Comparison of ENCODE assay signal across 13 cellular contexts in the genomic region with DNA sequence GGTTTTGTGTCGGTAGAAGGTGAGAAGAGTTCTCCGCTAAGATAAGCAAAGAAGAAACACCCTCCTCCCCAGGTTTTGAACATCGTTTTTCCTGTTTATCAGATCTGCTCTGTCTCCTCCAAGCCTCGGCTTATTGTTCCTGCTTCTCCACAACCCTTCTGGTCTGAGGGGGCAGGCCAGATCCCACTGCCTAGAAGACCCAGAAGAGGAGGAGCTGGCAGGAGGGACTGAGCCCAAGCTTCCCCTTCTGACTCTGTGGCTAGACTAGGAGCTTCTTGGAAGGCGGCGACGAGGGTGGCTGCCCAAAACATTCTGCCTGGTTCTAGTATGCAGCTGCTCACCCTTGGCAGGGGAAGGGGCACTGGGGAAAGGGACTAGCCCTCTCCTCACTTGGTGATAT. TPM values are rescaled to one million over a fixed set of nuclear protein-coding genes. Genes with fewer than 3 reads are reported as not detected.
DNase-seq lines count a peak whose midpoint lies in the region; TF ChIP-seq lines count a peak whose summit lies in the region.
"Had no signal": no experiment of that assay in that cellular context is flagged by ENCODE, and none has a peak within 500 bp of the region (broad histone marks: within the 10 kb centered on the region; RNA-seq: fewer than 3 reads in every experiment).

No MANE protein-coding gene starts in this region.

- H4K20me1 ChIP-seq in H9 (ENCODE audit: control insufficient read depth, insufficient read depth, insufficient read length) = no peaks in the 10 kb centered on the region

- no peak overlapping the region for H2BK15ac ChIP-seq in H9 (ENCODE audit: low read depth, low read length)

- H3K4me3 ChIP-seq in SK-N-MC = no peak overlapping the region
- H3K4me3 ChIP-seq in fibroblast of mammary gland (ENCODE audit: control insufficient read depth, low read depth, low read length) = peak overlapping the region; percentile 65
- peak overlapping the region; percentile 82 for H3K4me3 ChIP-seq in skeletal muscle satellite cell (ENCODE audit: low read length)

- no peak overlapping the region for H3T11ph ChIP-seq in H9 (ENCODE audit: low read length)

- H3K79me2 ChIP-seq in H9 (ENCODE audit: insufficient read depth, low read length) = no peaks in the 10 kb centered on the region

- H3K9me3 ChIP-seq in SK-N-MC (ENCODE audit: low read depth, low read length) (no peaks in the 10 kb centered on the region), skeletal muscle satellite cell (replicated peaks; ENCODE audit: low read length) (no peaks in the 10 kb centered on the region), H9 (ENCODE audit: control insufficient read depth, low read depth, low read length) (no peaks in the 10 kb centered on the region)

- H3K27ac Mint-ChIP-seq in T-helper 1 cell treated with Interleukin-12 subunit alpha and Interleukin-12 subunit beta and Interleukin-4 antibody, amounts not matched to agents 30 μg/mL and 1 μg/mL, for 36 hours = peak overlapping the region; percentile 26
- H3K27ac Mint-ChIP-seq in H9 = no peak overlapping the region

- H3K4me2 ChIP-seq in skeletal muscle satellite cell (ENCODE audit: low read length) = peak overlapping the region; percentile 97
- no peak overlapping the region for H3K4me2 ChIP-seq in H9 (ENCODE audit: insufficient read depth, insufficient read length, low read length)

- H3K14ac ChIP-seq in H9 (ENCODE audit: insufficient read depth, low read length) = no peak overlapping the region

- peaks cover 35% of the 10 kb centered on the region for H3K4me1 Mint-ChIP-seq in T-helper 1 cell treated with Interleukin-12 subunit alpha and Interleukin-12 subunit beta and Interleukin-4 antibody, amounts not matched to agents 30 μg/mL and 1 μg/mL, for 36 hours (ENCODE audit: low read depth)
- H3K4me1 Mint-ChIP-seq in H9 = peaks cover 8 to 28% of the 10 kb centered on the region in 2 experiments

- no peak overlapping the region for H2BK120ac ChIP-seq in H9 (ENCODE audit: low read depth, low read length, poor library complexity, severe bottlenecking)

- no peak overlapping the region for H3K56ac ChIP-seq in H9 (ENCODE audit: insufficient read length, low read depth, low read length)

- no peak overlapping the region for H2AK5ac ChIP-seq in H9 (ENCODE audit: insufficient read length, low read length)

- no peak overlapping the region for H2BK5ac ChIP-seq in H9 (ENCODE audit: insufficient read length, low read length)

- H3K36me3 ChIP-seq in SK-N-MC (ENCODE audit: insufficient read depth, low read length) (peaks cover 14% of the 10 kb centered on the region), skeletal muscle satellite cell (ENCODE audit: insufficient read depth, low read length) (no peaks in the 10 kb centered on the region)

- H3K27me3 Mint-ChIP-seq in T-helper 1 cell treated with Interleukin-12 subunit alpha and Interleukin-12 subunit beta and Interleukin-4 antibody, amounts not matched to agents 30 μg/mL and 1 μg/mL, for 36 hours (ENCODE audit: low read depth) = peaks cover 96% of the 10 kb centered on the region
- peaks cover 100% of the 10 kb centered on the region for H3K27me3 Mint-ChIP-seq in H9 (ENCODE audit: low read depth)

- no peak overlapping the region for H2BK20ac ChIP-seq in H9 (ENCODE audit: low read depth, low read length, poor library complexity, severe bottlenecking)

- H3K79me1 ChIP-seq in H9 (ENCODE audit: insufficient read depth, low read depth, low read length, poor library complexity, severe bottlenecking) = no peaks in the 10 kb centered on the region

- H3K4me1 ChIP-seq in skeletal muscle satellite cell (ENCODE audit: control insufficient read depth, insufficient read depth, low read length) = peaks cover 22% of the 10 kb centered on the region
- no peaks in the 10 kb centered on the region for H3K4me1 ChIP-seq in H9 (ENCODE audit: insufficient read depth, low read length)

- no peak overlapping the region for H2BK12ac ChIP-seq in H9 (ENCODE audit: insufficient read length, low read depth, low read length)

- H3K27me3 ChIP-seq in skeletal muscle satellite cell (ENCODE audit: control insufficient read depth, insufficient read depth, low read length) = no peaks in the 10 kb centered on the region
- peaks cover 99% of the 10 kb centered on the region for H3K27me3 ChIP-seq in H9 (ENCODE audit: insufficient read depth, low read length)

- no peaks in the 10 kb centered on the region for H3K23me2 ChIP-seq in H9 (ENCODE audit: insufficient read length, low read depth, low read length, poor library complexity, severe bottlenecking)

- H3K27ac ChIP-seq in SK-N-MC (no peak overlapping the region), H9 (ENCODE audit: insufficient read length, low read depth, low read length) (no peak overlapping the region)
- H3K27ac ChIP-seq: 22Rv1 had no signal

- no peaks in the 10 kb centered on the region for H3K9me3 Mint-ChIP-seq in T-helper 1 cell treated with Interleukin-12 subunit alpha and Interleukin-12 subunit beta and Interleukin-4 antibody, amounts not matched to agents 30 μg/mL and 1 μg/mL, for 36 hours
- peaks cover 0 to 24% of the 10 kb centered on the region in 2 experiments; a peak in 4 of 5 replicates for H3K9me3 Mint-ChIP-seq in H9
- H3K9me3 Mint-ChIP-seq: memory B cell had no signal

- H3K36me3 Mint-ChIP-seq in T-helper 1 cell treated with Interleukin-12 subunit alpha and Interleukin-12 subunit beta and Interleukin-4 antibody, amounts not matched to agents 30 μg/mL and 1 μg/mL, for 36 hours (ENCODE audit: low read depth) = no peaks in the 10 kb centered on the region
- H3K36me3 Mint-ChIP-seq in H9 (ENCODE audit: insufficient read depth in 1 of 3, low read depth in 3 of 3) = no peaks in the 10 kb centered on the region
- H3K36me3 Mint-ChIP-seq: memory B cell had no signal

- DNase-seq in T-helper 1 cell (no peak), SK-N-MC (ENCODE audit: low read depth, low spot score) (no peak), fibroblast of mammary gland (ENCODE audit: low read depth) (no peak), H9 (no peak), SKM-1 (lab: John Stamatoyannopoulos, UW; ENCODE audit: unreplicated experiment) (no peak), NCI-H2029 (lab: John Stamatoyannopoulos, UW) (no peak)
- DNase-seq: activated CD4-positive, alpha-beta T cell treated with anti-CD3 and anti-CD28 coated beads, Interleukin-2, amount 50 U/mL, for 4 hours; anterior cingulate cortex; NCI-H1436 had no signal

- no peak overlapping the region for H4K91ac ChIP-seq in H9 (ENCODE audit: insufficient read length, low read depth, low read length)

- TF ChIP-seq CTCF in fibroblast of mammary gland (conservative IDR thresholded peaks at IDR 0.05; ENCODE audit: control insufficient read depth, insufficient read depth, low read depth, low read length) (no peak), H9 (conservative IDR thresholded peaks at IDR 0.05) (no peak)

- no peak overlapping the region for H3K18ac ChIP-seq in H9 (ENCODE audit: insufficient read length, low read depth, low read length)

- WGBS in H9 (ENCODE audit: extremely low coverage, insufficient read length, low lambda C conversion rate) = no CpG with 5 or more reads among the region's 7 CpGs

- H3K4ac ChIP-seq in H9 (ENCODE audit: low read depth, low read length) = no peak overlapping the region

- H4K8ac ChIP-seq in H9 (replicated peaks; ENCODE audit: insufficient read length, low read depth, low read length) = no peak overlapping the region

- no peak overlapping the region for H4K5ac ChIP-seq in H9 (ENCODE audit: insufficient read length, low read depth, low read length)

- peak overlapping the region; percentile 39 for H3K4me3 Mint-ChIP-seq in T-helper 1 cell treated with Interleukin-12 subunit alpha and Interleukin-12 subunit beta and Interleukin-4 antibody, amounts not matched to agents 30 μg/mL and 1 μg/mL, for 36 hours
- H3K4me3 Mint-ChIP-seq in H9 = no peak overlapping the region; a peak in 2 of 5 replicates

- H3K9ac ChIP-seq in SK-N-MC (ENCODE audit: insufficient read length) (peak overlapping the region; percentile 25), skeletal muscle satellite cell (ENCODE audit: low read depth, low read length) (peak overlapping the region; percentile 89), H9 (ENCODE audit: extremely low read depth, insufficient read length, low read length) (no peak overlapping the region)

- no peak overlapping the region for H3K23ac ChIP-seq in H9 (ENCODE audit: insufficient read length, low read depth, low read length)

- H2AFZ ChIP-seq in H9 (ENCODE audit: low read length) = no peak overlapping the region

RNA-seq across cellular contexts. Expression of a gene that starts 5.1 kb away (rescaled TPM):
- under 0.01 TPM in 2 replicates for total RNA-seq in skeletal muscle satellite cell (2012; rRNA removed)
- total RNA-seq in H9 (2021) = not detected in 2 replicates

RNA-seq across cellular contexts. Expression of a gene that starts 6.1 kb away (rescaled TPM):
- total RNA-seq in skeletal muscle satellite cell (2012; rRNA removed) = 5.5 and 6.6 TPM in 2 replicates
- total RNA-seq in H9 (2021) = not detected in 2 replicates

RNA-seq across cellular contexts. Expression of a gene that starts 8.7 kb away (rescaled TPM):
- total RNA-seq in skeletal muscle satellite cell (2012; rRNA removed) = 1.1 and 6.3 TPM in 2 replicates
- not detected in 2 replicates for total RNA-seq in H9 (2021)

RNA-seq across cellular contexts. Expression of a gene that starts 12.1 kb away (rescaled TPM):
- 1.5 and 4.1 TPM in 2 replicates for total RNA-seq in skeletal muscle satellite cell (2012; rRNA removed)
- not detected in 2 replicates for total RNA-seq in H9 (2021)

RNA-seq across cellular contexts. Expression of a gene that starts 16.4 kb away (rescaled TPM):
- not detected in 2 replicates for total RNA-seq in skeletal muscle satellite cell (2012; rRNA removed)
- not detected in 2 replicates for total RNA-seq in H9 (2021)
